Comparison of ENCODE assay signal across 27 cellular contexts in genomic region chr6:52985228-52985627, GRCh38. TPM values are rescaled to one million over a fixed set of nuclear protein-coding genes. Genes with fewer than 3 reads are reported as not detected.
DNase-seq lines count a peak whose midpoint lies in the region; ATAC-seq and TF ChIP-seq lines count a peak whose summit lies in the region.
"Had no signal": no experiment of that assay in that cellular context is flagged by ENCODE, and none has a peak within 500 bp of the region (broad histone marks: within the 10 kb centered on the region; RNA-seq: fewer than 3 reads in every experiment).

No MANE protein-coding gene starts in this region.

- TF ChIP-seq CTCF in suprapubic skin (IDR thresholded peaks at IDR 0.05) = no peak

- H3K4me1 ChIP-seq in suprapubic skin = no peaks in the 10 kb centered on the region
- H3K4me1 ChIP-seq: right lobe of liver had no signal

- peaks cover 65% of the 10 kb centered on the region for H3K4me1 Mint-ChIP-seq in stimulated activated naive CD8-positive, alpha-beta T cell treated with anti-CD3 and anti-CD28 coated beads, Interleukin-15, amount 100 ng/mL, for 72 hours
- H3K4me1 Mint-ChIP-seq in activated CD4-positive, alpha-beta memory T cell treated with anti-CD3 and anti-CD28 coated beads for 36 hours (ENCODE audit: low read depth) = peaks cover 80% of the 10 kb centered on the region
- H3K4me1 Mint-ChIP-seq in immature natural killer cell = peaks cover 31 to 39% of the 10 kb centered on the region in 2 donors
- H3K4me1 Mint-ChIP-seq: mesothelial cell of epicardium had no signal

- H3K27me3 ChIP-seq in suprapubic skin = no peaks in the 10 kb centered on the region
- H3K27me3 ChIP-seq: adrenal gland, heart left ventricle, right lobe of liver, spleen had no signal

- TF ChIP-seq POLR2A in suprapubic skin (IDR thresholded peaks at IDR 0.05) = no peak

- WGBS in suprapubic skin = 91% methylated on average over 4 of the region's 4 CpGs

- no peak overlapping the region for H3K4me3 Mint-ChIP-seq in stimulated activated naive CD8-positive, alpha-beta T cell treated with anti-CD3 and anti-CD28 coated beads, Interleukin-15, amount 100 ng/mL, for 72 hours
- no peak overlapping the region for H3K4me3 Mint-ChIP-seq in activated CD4-positive, alpha-beta memory T cell treated with anti-CD3 and anti-CD28 coated beads for 36 hours
- peak overlapping the region in 4 of 5 donors; percentile 70 to 77 (median 72) for H3K4me3 Mint-ChIP-seq in immature natural killer cell
- H3K4me3 Mint-ChIP-seq: GM23338, mesothelial cell of epicardium, type B pancreatic cell had no signal

- POLR2A ChIA-PET in activated CD4-positive, alpha-beta memory T cell treated with anti-CD3 and anti-CD28 coated beads for 36 hours (lab: Charles Lee) = interaction anchor here (1.7 kb wide), 1 partner anchor 10 kb away, joined by 5 read pairs; the partner anchor contains the start of gene GSTA4

- peaks cover 31% of the 10 kb centered on the region for H3K36me3 Mint-ChIP-seq in activated CD4-positive, alpha-beta memory T cell treated with anti-CD3 and anti-CD28 coated beads for 36 hours
- H3K36me3 Mint-ChIP-seq in immature natural killer cell = peaks cover 5 to 16% (median 10%) of the 10 kb centered on the region in 3 donors

- no peaks in the 10 kb centered on the region for H3K9me3 ChIP-seq in suprapubic skin
- H3K9me3 ChIP-seq: adrenal gland, heart left ventricle, right lobe of liver, spleen had no signal

- CTCF ChIA-PET in activated CD4-positive, alpha-beta memory T cell treated with anti-CD3 and anti-CD28 coated beads for 36 hours (lab: Charles Lee) = interaction anchor here (6.2 kb wide), 1 partner anchor 10 kb away, joined by 49 read pairs; the partner anchor contains the start of gene GSTA4

- H3K27ac Mint-ChIP-seq in stimulated activated naive CD8-positive, alpha-beta T cell treated with anti-CD3 and anti-CD28 coated beads, Interleukin-15, amount 100 ng/mL, for 72 hours = no peak overlapping the region
- peak overlapping the region; percentile 78 for H3K27ac Mint-ChIP-seq in activated CD4-positive, alpha-beta memory T cell treated with anti-CD3 and anti-CD28 coated beads for 36 hours
- H3K27ac Mint-ChIP-seq in immature natural killer cell = no peak overlapping the region
- H3K27ac Mint-ChIP-seq: GM23338, mesothelial cell of epicardium, progenitor cell of endocrine pancreas, type B pancreatic cell had no signal

- no peak for TF ChIP-seq EP300 in suprapubic skin (IDR thresholded peaks at IDR 0.05)

- no peak overlapping the region for H3K4me3 ChIP-seq in suprapubic skin
- H3K4me3 ChIP-seq: adrenal gland, GM23338, heart left ventricle, PC-9, right lobe of liver, SK-N-MC, spleen had no signal

- H3K27me3 Mint-ChIP-seq in stimulated activated naive CD8-positive, alpha-beta T cell treated with anti-CD3 and anti-CD28 coated beads, Interleukin-15, amount 100 ng/mL, for 72 hours = peaks cover 43% of the 10 kb centered on the region
- peaks cover 30% of the 10 kb centered on the region for H3K27me3 Mint-ChIP-seq in activated CD4-positive, alpha-beta memory T cell treated with anti-CD3 and anti-CD28 coated beads for 36 hours
- H3K27me3 Mint-ChIP-seq in immature natural killer cell (ENCODE audit: low read depth in 3 of 3) = peaks cover 8 to 17% (median 14%) of the 10 kb centered on the region in 3 donors
- H3K27me3 Mint-ChIP-seq: progenitor cell of endocrine pancreas, type B pancreatic cell had no signal

- H3K27ac ChIP-seq in suprapubic skin = no peak overlapping the region
- H3K27ac ChIP-seq: adrenal gland, C4-2B, heart left ventricle, PC-9, right lobe of liver, SK-N-MC, spleen had no signal

- DNase-seq in stimulated activated naive CD8-positive, alpha-beta T cell treated with anti-CD3 and anti-CD28 coated beads, Interleukin-15, Interleukin-2, amounts not matched to agents 100 U/mL and 50 U/mL, for 24 hours = no peak
- DNase-seq in stimulated activated naive CD8-positive, alpha-beta T cell treated with anti-CD3 and anti-CD28 coated beads, Interleukin-15, amount 100 ng/mL, for 72 hours = no peak
- DNase-seq in activated CD4-positive, alpha-beta memory T cell treated with anti-CD3 and anti-CD28 coated beads for 36 hours = no peak
- DNase-seq in immature natural killer cell (no peak), NCI-H2029 treated with DMSO at 0.1 percent for 48 hours (lab: John Stamatoyannopoulos, UW) (no peak), suprapubic skin (ENCODE audit: low spot score in 2 of 2) (no peak)
- DNase-seq: activated CD4-positive, CD25-positive, alpha-beta regulatory T cell treated with anti-CD3 and anti-CD28 coated beads, Interleukin-2, amount 50 U/mL, for 72 hours; activated CD8-positive, alpha-beta memory T cell treated with anti-CD3 and anti-CD28 coated beads, Interleukin-2, amount 10 ng/mL, durations not matched to agents 7 days and 5 days; adrenal gland; cerebellar nuclear complex; DND-41; foreskin melanocyte; heart left ventricle; Karpas-422; nucleus accumbens; PC-9; right lobe of liver; spleen; stimulated activated CD4-positive, alpha-beta T cell treated with anti-CD3 and anti-CD28 coated beads, Interleukin-2, amount 100 ng/mL, for 24 hours had no signal

- intact Hi-C loops in activated CD4-positive, alpha-beta memory T cell treated with anti-CD3 and anti-CD28 coated beads for 36 hours (cut with micrococcal nuclease) = no loop called here

- no peaks in the 10 kb centered on the region for H3K9me3 Mint-ChIP-seq in stimulated activated naive CD8-positive, alpha-beta T cell treated with anti-CD3 and anti-CD28 coated beads, Interleukin-15, amount 100 ng/mL, for 72 hours
- no peaks in the 10 kb centered on the region for H3K9me3 Mint-ChIP-seq in activated CD4-positive, alpha-beta memory T cell treated with anti-CD3 and anti-CD28 coated beads for 36 hours
- no peaks in the 10 kb centered on the region for H3K9me3 Mint-ChIP-seq in immature natural killer cell
- H3K9me3 Mint-ChIP-seq: GM23338, mesothelial cell of epicardium, type B pancreatic cell had no signal

- ATAC-seq in stimulated activated naive CD8-positive, alpha-beta T cell treated with anti-CD3 and anti-CD28 coated beads, Interleukin-15, Interleukin-2, amounts not matched to agents 100 U/mL and 50 U/mL, for 24 hours = peak; percentile 53
- ATAC-seq in stimulated activated naive CD8-positive, alpha-beta T cell treated with anti-CD3 and anti-CD28 coated beads, Interleukin-15, amount 100 ng/mL, for 72 hours = no peak
- no peak for ATAC-seq in HG03521 (IDR thresholded peaks at IDR 0.05; ENCODE audit: unreplicated experiment)
- ATAC-seq: GM23338, heart left ventricle, HepG2, right lobe of liver had no signal

- H3K36me3 ChIP-seq in suprapubic skin = peaks cover 37% of the 10 kb centered on the region

RNA-seq across cellular contexts. Expression of gene GSTA4, which starts 9.9 kb away (rescaled TPM):
- total RNA-seq in activated CD4-positive, alpha-beta memory T cell treated with anti-CD3 and anti-CD28 coated beads for 36 hours = 10 to 100 TPM; 18.5 to 22.3 TPM
- polyA plus RNA-seq in immature natural killer cell = 1 to 10 TPM in 2 of 3 donors, not detected in 1; 5.3 to 6.4 TPM
- total RNA-seq in suprapubic skin = 100 to 1,000 TPM; 108 to 164 (median 132) TPM

Comparison
In these comparisons a context has a peak if more than half of its experiments do, and no peak if none do; other contexts are left out.
1. H3K4me3 Mint-ChIP-seq: peak in immature natural killer cell (4 of 5); none in stimulated activated naive CD8-positive, alpha-beta T cell treated with anti-CD3 and anti-CD28 coated beads, Interleukin-15, amount 100 ng/mL, for 72 hours (0 of 2) and activated CD4-positive, alpha-beta memory T cell treated with anti-CD3 and anti-CD28 coated beads for 36 hours (single experiment).
2. RNA of gene GSTA4, which starts 9.9 kb away (total RNA-seq): 108 to 164 TPM in suprapubic skin; 18.5 to 22.3 TPM in activated CD4-positive, alpha-beta memory T cell treated with anti-CD3 and anti-CD28 coated beads for 36 hours; every median in the first group is over 4 times any median in the second.